2 cellular contexts compared by ENCODE assay signal in the genomic region with DNA sequence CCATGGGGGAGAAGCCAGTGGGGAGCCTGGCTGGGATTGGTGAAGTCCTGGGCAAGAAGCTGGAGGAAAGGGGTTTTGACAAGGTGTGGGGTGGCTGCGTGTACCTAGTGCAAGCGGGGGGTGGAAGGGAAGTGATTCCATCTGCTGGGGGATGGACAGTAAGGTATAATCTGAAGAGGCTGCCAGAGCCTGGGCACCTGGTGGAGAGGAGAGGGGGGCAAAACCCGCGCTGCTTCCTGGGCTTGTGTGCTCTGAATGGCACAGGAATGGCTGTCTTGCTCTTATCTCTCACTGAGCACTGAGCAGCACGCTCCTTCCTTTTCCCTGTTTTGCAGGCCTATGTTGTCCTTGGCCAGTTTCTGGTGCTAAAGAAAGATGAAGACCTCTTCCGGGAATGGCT.
TF ChIP-seq lines count a peak whose summit lies in the region.

No MANE protein-coding gene starts in this region.

TF ChIP-seq in SK-N-SH, 30 proteins besides CTCF, POLR2A, EP300 and RAD21:
- TF ChIP-seq TAF1 (IDR thresholded peaks at IDR 0.05; ENCODE audit: borderline replicate concordance, low read depth, low read length) (no peak), SIN3A (IDR thresholded peaks at IDR 0.05; ENCODE audit: borderline replicate concordance, low read depth, low read length) (no peak), RFX5 (IDR thresholded peaks at IDR 0.05; ENCODE audit: low read length) (no peak)
- TF ChIP-seq, protein P1, sequence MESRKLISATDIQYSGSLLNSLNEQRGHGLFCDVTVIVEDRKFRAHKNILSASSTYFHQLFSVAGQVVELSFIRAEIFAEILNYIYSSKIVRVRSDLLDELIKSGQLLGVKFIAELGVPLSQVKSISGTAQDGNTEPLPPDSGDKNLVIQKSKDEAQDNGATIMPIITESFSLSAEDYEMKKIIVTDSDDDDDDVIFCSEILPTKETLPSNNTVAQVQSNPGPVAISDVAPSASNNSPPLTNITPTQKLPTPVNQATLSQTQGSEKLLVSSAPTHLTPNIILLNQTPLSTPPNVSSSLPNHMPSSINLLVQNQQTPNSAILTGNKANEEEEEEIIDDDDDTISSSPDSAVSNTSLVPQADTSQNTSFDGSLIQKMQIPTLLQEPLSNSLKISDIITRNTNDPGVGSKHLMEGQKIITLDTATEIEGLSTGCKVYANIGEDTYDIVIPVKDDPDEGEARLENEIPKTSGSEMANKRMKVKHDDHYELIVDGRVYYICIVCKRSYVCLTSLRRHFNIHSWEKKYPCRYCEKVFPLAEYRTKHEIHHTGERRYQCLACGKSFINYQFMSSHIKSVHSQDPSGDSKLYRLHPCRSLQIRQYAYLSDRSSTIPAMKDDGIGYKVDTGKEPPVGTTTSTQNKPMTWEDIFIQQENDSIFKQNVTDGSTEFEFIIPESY (IDR thresholded peaks at IDR 0.05; ENCODE audit: borderline replicate concordance, low read depth), result no peak

TF ChIP-seq in SK-N-SH treated with all-trans-retinoic acid at 6 μM for 48 hours, 23 proteins besides CTCF, POLR2A, EP300 and RAD21:
- TF ChIP-seq ISL1 (CRISPR knock-in tag; IDR thresholded peaks at IDR 0.05), result no peak
- no peak for TF ChIP-seq PPARA (CRISPR knock-in tag; IDR thresholded peaks at IDR 0.05; ENCODE audit: borderline replicate concordance)
- TF ChIP-seq TSHZ2 (CRISPR knock-in tag; IDR thresholded peaks at IDR 0.05), result no peak
- TF ChIP-seq ZFP30 (CRISPR knock-in tag; IDR thresholded peaks at IDR 0.05), result no peak
- TF ChIP-seq ZC3H10 (CRISPR knock-in tag; IDR thresholded peaks at IDR 0.05), result no peak
- no peak for TF ChIP-seq OSR1 (CRISPR knock-in tag; IDR thresholded peaks at IDR 0.05)
